ENCODE assay signal across 24 cellular contexts in the genomic region with DNA sequence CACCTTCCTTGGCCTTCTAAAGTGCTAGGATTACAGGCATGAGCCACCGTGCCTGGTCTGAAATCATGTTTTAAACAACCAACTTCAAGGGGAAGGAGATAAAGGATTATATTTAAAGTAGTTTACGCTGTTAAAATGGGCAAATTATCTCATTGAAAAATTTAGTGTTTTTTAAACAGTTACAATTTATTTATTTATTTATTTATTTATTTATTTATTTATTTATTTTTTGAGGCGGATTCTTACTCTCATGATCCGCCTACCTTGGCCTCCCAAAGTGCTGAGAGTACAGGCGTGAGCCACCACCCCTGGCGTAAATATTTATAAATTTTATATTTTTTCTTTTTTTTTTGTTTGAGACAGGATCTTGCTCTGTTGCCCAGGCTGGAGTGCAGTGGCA.
"Had no signal": no experiment of that assay in that cellular context is flagged by ENCODE, and none has a peak within 500 bp of the region (broad histone marks: within the 10 kb centered on the region; RNA-seq: fewer than 3 reads in every experiment).

No MANE protein-coding gene starts in this region.

- ATAC-seq: HepG2, Panc1, PC-3, Right ventricle myocardium inferior, SK-N-SH treated with all-trans-retinoic acid at 6 μM for 48 hours had no signal

- H3K27me3 ChIP-seq: MG63, SJCRH30 had no signal

- FAIRE-seq: HepG2 had no signal

- H3K27ac ChIP-seq: SJCRH30 had no signal

- DNase-seq: IMR-90, KG1, MG63, NCI-H1092, NCI-H1105 treated with DMSO at 0.1 percent for 48 hours, NCI-H1417 treated with DMSO at 0.1 percent for 48 hours, NCI-H146, NCI-H1694 treated with DMSO at 0.1 percent for 48 hours, NCI-H1930, NCI-H2081, NCI-H2171, NCI-H226, NCI-H446, NCI-H510A, NCI-H524 treated with DMSO at 0.1 percent for 48 hours, NCI-H69, NCI-H774, PC-3, SHP77 treated with DMSO at 0.1 percent for 48 hours, SJCRH30 had no signal

- H3K4me3 ChIP-seq: MG63, SJCRH30 had no signal

- H3K9me3 ChIP-seq: MG63, SJCRH30 had no signal
